18 cellular contexts compared by ENCODE assay signal in the genomic region with DNA sequence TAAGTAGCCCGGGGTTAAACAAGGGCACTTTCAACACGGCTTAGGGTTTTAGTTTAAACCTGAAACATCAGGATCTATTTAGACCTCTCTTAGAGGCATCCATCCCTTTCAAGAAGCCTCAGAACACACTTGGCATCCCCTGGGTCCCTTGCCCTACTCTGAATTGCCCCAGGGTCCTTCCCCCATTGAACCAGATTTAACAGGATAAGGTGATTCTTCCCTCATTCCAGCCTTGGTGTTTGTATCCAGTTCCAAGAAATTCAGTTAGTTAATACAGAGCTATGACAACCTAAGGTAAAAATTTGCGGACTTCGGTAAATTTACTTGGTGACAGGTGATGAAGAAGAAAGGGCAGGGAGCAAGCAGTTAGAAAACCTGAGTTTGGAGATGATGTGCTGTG. TPM values are rescaled to one million over a fixed set of nuclear protein-coding genes. Genes with fewer than 3 reads are reported as not detected.
DNase-seq lines count a peak whose midpoint lies in the region; TF ChIP-seq lines count a peak whose summit lies in the region.
"Had no signal": no experiment of that assay in that cellular context is flagged by ENCODE, and none has a peak within 500 bp of the region (broad histone marks: within the 10 kb centered on the region; RNA-seq: fewer than 3 reads in every experiment).

No MANE protein-coding gene starts in this region.

- no peaks in the 10 kb centered on the region for H3K79me2 ChIP-seq in trophoblast cell (ENCODE audit: control insufficient read depth, insufficient read depth, low read length, poor library complexity)

- no peak overlapping the region for H3K14ac ChIP-seq in trophoblast cell (ENCODE audit: low read length)

- H4K91ac ChIP-seq in trophoblast cell (ENCODE audit: low read depth, low read length): no peak overlapping the region

- H3K27me3 ChIP-seq in trophoblast cell (ENCODE audit: insufficient read depth, low read length): no peaks in the 10 kb centered on the region
- H3K27me3 ChIP-seq: BLaER1 had no signal

- H3K4ac ChIP-seq in trophoblast cell (ENCODE audit: low read depth, low read length): no peak overlapping the region

- H2AK5ac ChIP-seq in trophoblast cell (ENCODE audit: low read length): no peak overlapping the region

- no peak overlapping the region for H3K18ac ChIP-seq in trophoblast cell (ENCODE audit: low read length)

- H3K4me3 ChIP-seq in trophoblast cell (ENCODE audit: low read depth, low read length): no peak overlapping the region
- H3K4me3 ChIP-seq: A549, BLaER1, GM23248, HAP-1 had no signal

- no peak overlapping the region for H3K23ac ChIP-seq in trophoblast cell (ENCODE audit: low read length)

- H2AFZ ChIP-seq in trophoblast cell (ENCODE audit: insufficient read depth, low read length, poor library complexity): no peak overlapping the region
- H2AFZ ChIP-seq: GM23248 had no signal

- TF ChIP-seq CTCF in endothelial cell (IDR thresholded peaks at IDR 0.05; ENCODE audit: unreplicated experiment) (no peak), CD14-positive monocyte (IDR thresholded peaks at IDR 0.05) (no peak)

- no peaks in the 10 kb centered on the region for H3K36me3 ChIP-seq in trophoblast cell (ENCODE audit: control insufficient read depth in 1 of 2, insufficient read depth in 2 of 2, low read length in 2 of 2)
- H3K36me3 ChIP-seq: BLaER1, HAP-1 had no signal

- DNase-seq in DMS79 treated with DMSO at 0.1 percent for 48 hours (lab: John Stamatoyannopoulos, UW): peak; percentile 2
- no peak for DNase-seq in DMS79 (lab: John Stamatoyannopoulos, UW)
- no peak for DNase-seq in endothelial cell (ENCODE audit: low spot score)
- DNase-seq in trophoblast cell: peak; percentile 55 to 89
- DNase-seq in CD14-positive monocyte (ENCODE audit: low spot score): no peak
- DNase-seq in RKO (ENCODE audit: low spot score): no peak
- DNase-seq in NCI-H2171 treated with DMSO at 0.1 percent for 48 hours (lab: John Stamatoyannopoulos, UW): no peak
- DNase-seq: AML-193; CD8-positive, alpha-beta T cell; DMS 273 treated with DMSO at 0.1 percent for 48 hours; DMS53; GDM1; GM23248 had no signal

- H3K9ac ChIP-seq in trophoblast cell (ENCODE audit: low read length): no peak overlapping the region
- H3K9ac ChIP-seq: BLaER1, GM23248 had no signal

- H3K27ac ChIP-seq in trophoblast cell (ENCODE audit: low read depth, low read length): no peak overlapping the region
- H3K27ac ChIP-seq: 22Rv1, A549, BLaER1, GM23248, HL-60 had no signal

- no peak overlapping the region for H4K8ac ChIP-seq in trophoblast cell (ENCODE audit: low read depth, low read length)

- peaks cover 6% of the 10 kb centered on the region for H3K4me1 Mint-ChIP-seq in endothelial cell (ENCODE audit: unreplicated experiment)
- peaks cover 2% of the 10 kb centered on the region for H3K4me1 Mint-ChIP-seq in CD14-positive monocyte

- no CpG with 5 or more reads among the region's 4 CpGs for WGBS in trophoblast cell (ENCODE audit: extremely low coverage, insufficient coverage, insufficient read length)

- H2BK12ac ChIP-seq in trophoblast cell (ENCODE audit: low read length): no peak overlapping the region

- H3K4me2 ChIP-seq in trophoblast cell (ENCODE audit: low read length): no peak overlapping the region
- H3K4me2 ChIP-seq: A549, BLaER1 had no signal

- H2BK120ac ChIP-seq in trophoblast cell (ENCODE audit: insufficient read depth, low read length, poor library complexity): no peak overlapping the region

- H3K27me3 Mint-ChIP-seq in endothelial cell (ENCODE audit: unreplicated experiment) (no peaks in the 10 kb centered on the region), CD14-positive monocyte (ENCODE audit: low read depth in 3 of 3) (peaks cover 1 to 4% (median 3%) of the 10 kb centered on the region in 3 donors)

- H3K9me3 ChIP-seq in trophoblast cell (ENCODE audit: insufficient read depth, low read depth, low read length): peaks cover 2% of the 10 kb centered on the region
- H3K9me3 ChIP-seq: A549, BLaER1, HAP-1 had no signal

- H3K4me3 Mint-ChIP-seq in endothelial cell (ENCODE audit: unreplicated experiment) (no peak overlapping the region), CD14-positive monocyte (no peak overlapping the region)
- H3K4me3 Mint-ChIP-seq: CD8-positive, alpha-beta T cell had no signal

- no peaks in the 10 kb centered on the region for H3K36me3 Mint-ChIP-seq in endothelial cell (ENCODE audit: low read depth, unreplicated experiment)
- no peaks in the 10 kb centered on the region for H3K36me3 Mint-ChIP-seq in CD14-positive monocyte
- H3K36me3 Mint-ChIP-seq: CD8-positive, alpha-beta T cell had no signal

- H3K9me3 Mint-ChIP-seq in endothelial cell (ENCODE audit: unreplicated experiment): no peaks in the 10 kb centered on the region
- peaks cover 0 to 2% (median 0%) of the 10 kb centered on the region in 7 donors for H3K9me3 Mint-ChIP-seq in CD14-positive monocyte
- H3K9me3 Mint-ChIP-seq: CD8-positive, alpha-beta T cell had no signal

- H2BK5ac ChIP-seq in trophoblast cell (ENCODE audit: low read depth, low read length, poor library complexity): no peak overlapping the region

- H3K79me1 ChIP-seq in trophoblast cell (ENCODE audit: low read length): no peaks in the 10 kb centered on the region

- no peak overlapping the region for H4K12ac ChIP-seq in trophoblast cell (ENCODE audit: low read depth, low read length)

- intact Hi-C loops in CD14-positive monocyte (cut with micrococcal nuclease): no loop called here

- H3K27ac Mint-ChIP-seq in endothelial cell (ENCODE audit: unreplicated experiment) (peak overlapping the region; percentile 55), CD14-positive monocyte (no peak overlapping the region)
- H3K27ac Mint-ChIP-seq: CD8-positive, alpha-beta T cell had no signal

- H3K4me1 ChIP-seq in trophoblast cell (ENCODE audit: control insufficient read depth in 1 of 2, insufficient read depth in 2 of 2, low read length in 2 of 2): peaks cover 5% of the 10 kb centered on the region in 2 experiments
- H3K4me1 ChIP-seq: BLaER1 had no signal

RNA-seq across cellular contexts. Expression of a gene that starts 35.8 kb away (rescaled TPM):
- 2.8 TPM for total RNA-seq in endothelial cell (ENCODE audit: unreplicated experiment)
- 6.1 and 6.3 TPM in 2 replicates for polyA plus RNA-seq in trophoblast cell (2013)
- not detected for polyA plus RNA-seq in CD14-positive monocyte

Comparison
In these comparisons a context has a peak if more than half of its experiments do, and no peak if none do; other contexts are left out.
1. DNase-seq: peak in DMS79 treated with DMSO at 0.1 percent for 48 hours (single experiment) and trophoblast cell (2 of 2); none in DMS79 (single experiment), endothelial cell (single experiment), CD14-positive monocyte (single experiment), RKO (single experiment) and NCI-H2171 treated with DMSO at 0.1 percent for 48 hours (single experiment).